Comparison of ENCODE assay signal across 18 cellular contexts in the genomic region with DNA sequence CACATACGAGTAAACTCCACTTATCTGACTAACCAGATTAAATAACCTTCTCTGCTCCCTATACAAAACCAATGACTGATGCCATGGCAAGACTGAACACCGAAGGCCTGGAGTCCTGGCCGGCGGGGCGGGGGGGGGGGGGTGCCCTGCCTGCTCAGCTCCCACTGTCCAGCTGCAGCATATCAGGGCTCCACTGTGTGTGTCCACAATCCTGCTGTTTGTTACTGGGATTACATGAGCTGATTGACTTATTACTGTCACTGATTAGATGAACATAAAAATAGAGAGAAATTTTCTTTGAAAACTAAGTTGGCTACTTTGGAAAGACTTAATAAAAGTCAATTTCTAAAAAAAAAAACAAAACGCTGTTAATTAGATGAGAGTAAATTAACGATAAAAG. TPM values are rescaled to one million over a fixed set of nuclear protein-coding genes. Genes with fewer than 3 reads are reported as not detected.
DNase-seq lines count a peak whose midpoint lies in the region; TF ChIP-seq lines count a peak whose summit lies in the region.
"Had no signal": no experiment of that assay in that cellular context is flagged by ENCODE, and none has a peak within 500 bp of the region (broad histone marks: within the 10 kb centered on the region; RNA-seq: fewer than 3 reads in every experiment).

No MANE protein-coding gene starts in this region.

- H3K4me1 ChIP-seq in MM.1S (ENCODE audit: low read length) (peaks cover 56% of the 10 kb centered on the region), prostate gland (replicated peaks) (no peaks in the 10 kb centered on the region)

- H3K9ac ChIP-seq in MM.1S (ENCODE audit: low read length), result peak overlapping the region; percentile 57; the same call in 1 of the 2 replicates

- no peaks in the 10 kb centered on the region for H3K9me2 ChIP-seq in MM.1S (replicated peaks; ENCODE audit: insufficient read depth, low read length)

- H3K79me2 ChIP-seq in MM.1S (ENCODE audit: low read length), result peaks cover 64% of the 10 kb centered on the region

- no peak overlapping the region for H2AFZ ChIP-seq in MM.1S (ENCODE audit: low read length)

- H3K9me3 ChIP-seq in MM.1S (replicated peaks; ENCODE audit: insufficient read depth, low read length) (no peaks in the 10 kb centered on the region), prostate gland (no peaks in the 10 kb centered on the region)
- H3K9me3 ChIP-seq: HAP-1 had no signal

- intact Hi-C loops in prostate gland (cut with DNase I), result no loop called here

- H3K27me3 ChIP-seq in MM.1S (replicated peaks; ENCODE audit: insufficient read depth, low read length) (no peaks in the 10 kb centered on the region), layer of hippocampus (ENCODE audit: control insufficient read depth, insufficient read depth, low read length) (no peaks in the 10 kb centered on the region), prostate gland (replicated peaks; ENCODE audit: insufficient read depth) (no peaks in the 10 kb centered on the region)

- 40% methylated on average over 7 of the region's 7 CpGs for WGBS in prostate gland

- H3K27ac ChIP-seq in MM.1S (ENCODE audit: low read length) (peak overlapping the region; percentile 88; the same call in 1 of the 2 replicates), layer of hippocampus (ENCODE audit: low read depth, low read length) (peak overlapping the region; percentile 80), prostate gland (no peak overlapping the region)
- H3K27ac ChIP-seq: HL-60 had no signal

- H3K4me2 ChIP-seq in MM.1S (ENCODE audit: low read depth, low read length), result peak overlapping the region; percentile 94

- TF ChIP-seq CTCF in MM.1S (IDR thresholded peaks at IDR 0.05; ENCODE audit: low read length), result no peak
- TF ChIP-seq CTCF in foreskin fibroblast (IDR thresholded peaks at IDR 0.05; ENCODE audit: low read depth, low read length), result no peak
- TF ChIP-seq CTCF in prostate gland (IDR thresholded peaks at IDR 0.05), result no peak

- peaks cover 54% of the 10 kb centered on the region for H3F3A ChIP-seq in MM.1S (ENCODE audit: insufficient read depth, low read length)

- DNase-seq in NCI-H82 (lab: John Stamatoyannopoulos, UW), result peak; percentile 54
- DNase-seq in NCI-H82 treated with DMSO at 0.1 percent for 48 hours (lab: John Stamatoyannopoulos, UW; ENCODE audit: unreplicated experiment), result no peak
- no peak for DNase-seq in MM.1S
- peak; percentile 74 for DNase-seq in superior temporal gyrus (ENCODE audit: extremely low spot score)
- no peak for DNase-seq in foreskin fibroblast
- no peak for DNase-seq in prostate gland (ENCODE audit: low spot score)
- no peak for DNase-seq in T1000 (lab: John Stamatoyannopoulos, UW)
- DNase-seq: 8988T, GDM1, NCI-H1417, NCI-H2029, NCI-H2171 treated with DMSO at 0.1 percent for 48 hours, NCI-H446 treated with DMSO at 0.1 percent for 48 hours had no signal

- H3K4me3 ChIP-seq in MM.1S (ENCODE audit: low read length), result no peak overlapping the region; the same call in 1 of the 2 replicates
- H3K4me3 ChIP-seq in foreskin fibroblast (ENCODE audit: low read depth in 1 of 2, low read length in 2 of 2), result no peak overlapping the region
- no peak overlapping the region for H3K4me3 ChIP-seq in prostate gland
- H3K4me3 ChIP-seq: GM12878, HAP-1 had no signal

- H4K20me1 ChIP-seq in MM.1S (ENCODE audit: insufficient read depth, low read length), result no peaks in the 10 kb centered on the region

- H3K36me3 ChIP-seq in MM.1S (replicated peaks; ENCODE audit: insufficient read depth, low read length) (peaks cover 16% of the 10 kb centered on the region), prostate gland (peaks cover 14 to 15% of the 10 kb centered on the region in 2 donors)

- no peak for TF ChIP-seq POLR2A in prostate gland (IDR thresholded peaks at IDR 0.05)

RNA-seq across cellular contexts. Expression of a gene that starts 24.9 kb away (rescaled TPM):
- total RNA-seq in prostate gland, result 100 to 1,000 TPM; 141 to 192 TPM

RNA-seq across cellular contexts. Expression of a gene that starts 31.7 kb away (rescaled TPM):
- total RNA-seq in prostate gland, result 1 to 10 TPM; 1.7 to 2.0 TPM
- total RNA-seq: LHCN-M2 had no signal

RNA-seq across cellular contexts. Expression of a gene that starts 47.3 kb away (rescaled TPM):
- 100 to 1,000 TPM; 151 to 232 TPM for total RNA-seq in prostate gland

Comparison
In these comparisons a context has a peak if more than half of its experiments do, and no peak if none do; other contexts are left out.
1. DNase-seq: peak in NCI-H82 (single experiment) and superior temporal gyrus (single experiment); none in NCI-H82 treated with DMSO at 0.1 percent for 48 hours (single experiment), MM.1S (single experiment), foreskin fibroblast (0 of 2), prostate gland (single experiment) and T1000 (single experiment).
2. H3K27ac ChIP-seq: peak in MM.1S (single experiment) and layer of hippocampus (single experiment); none in prostate gland (0 of 2).